ENCODE assay signal across 9 cellular contexts in genomic region chr10:125123363-125124113, GRCh38. TPM values are rescaled to one million over a fixed set of nuclear protein-coding genes. Genes with fewer than 3 reads are reported as not detected.
DNase-seq lines count a peak whose midpoint lies in the region; ATAC-seq lines count a peak whose summit lies in the region.
"Had no signal": no experiment of that assay in that cellular context is flagged by ENCODE, and none has a peak within 500 bp of the region (broad histone marks: within the 10 kb centered on the region; RNA-seq: fewer than 3 reads in every experiment).

No MANE protein-coding gene starts in this region.

- H3K27ac Mint-ChIP-seq in activated naive CD8-positive, alpha-beta T cell treated with anti-CD3 and anti-CD28 coated beads for 36 hours: no peak overlapping the region
- H3K27ac Mint-ChIP-seq: activated naive CD4-positive, alpha-beta T cell treated with anti-CD3 and anti-CD28 coated beads, Interleukin-2, amount 50 U/mL, for 24 hours had no signal

- no peak overlapping the region for H3K9ac ChIP-seq in Karpas-422 (ENCODE audit: low read length)

- no peaks in the 10 kb centered on the region for H4K20me1 ChIP-seq in Karpas-422 (ENCODE audit: insufficient read depth, low read depth, low read length)

- H3K36me3 ChIP-seq in Karpas-422 (ENCODE audit: insufficient read depth, low read length): no peaks in the 10 kb centered on the region

- H3K9me2 ChIP-seq in Karpas-422 (replicated peaks; ENCODE audit: insufficient read depth, low read length): no peaks in the 10 kb centered on the region

- no peaks in the 10 kb centered on the region for H3K36me3 Mint-ChIP-seq in activated naive CD8-positive, alpha-beta T cell treated with anti-CD3 and anti-CD28 coated beads for 36 hours
- H3K36me3 Mint-ChIP-seq: activated naive CD4-positive, alpha-beta T cell treated with anti-CD3 and anti-CD28 coated beads, Interleukin-2, amount 50 U/mL, for 24 hours had no signal

- no peaks in the 10 kb centered on the region for H3K79me2 ChIP-seq in Karpas-422 (ENCODE audit: low read length)

- no peak overlapping the region for H3K4me2 ChIP-seq in Karpas-422 (ENCODE audit: low read depth, low read length, poor library complexity, severe bottlenecking)

- ATAC-seq in Right ventricle myocardium inferior (peak; percentile 78), GM21786 (IDR thresholded peaks at IDR 0.05; ENCODE audit: unreplicated experiment) (no peak), HG03045 (IDR thresholded peaks at IDR 0.05; ENCODE audit: unreplicated experiment) (no peak)

- peaks cover 8% of the 10 kb centered on the region for H3K27me3 Mint-ChIP-seq in activated naive CD8-positive, alpha-beta T cell treated with anti-CD3 and anti-CD28 coated beads for 36 hours
- H3K27me3 Mint-ChIP-seq: activated naive CD4-positive, alpha-beta T cell treated with anti-CD3 and anti-CD28 coated beads, Interleukin-2, amount 50 U/mL, for 24 hours had no signal

- intact Hi-C loops in Right ventricle myocardium inferior (cut with DNase I): loop anchor here (5.0 kb wide), 1 partner anchor 41 kb away; no protein-coding TSS in a partner anchor

- H3K4me3 Mint-ChIP-seq in activated naive CD8-positive, alpha-beta T cell treated with anti-CD3 and anti-CD28 coated beads for 36 hours: no peak overlapping the region
- H3K4me3 Mint-ChIP-seq: activated naive CD4-positive, alpha-beta T cell treated with anti-CD3 and anti-CD28 coated beads, Interleukin-2, amount 50 U/mL, for 24 hours had no signal

- H3K4me3 ChIP-seq in Karpas-422 (ENCODE audit: low read length): no peak overlapping the region

- H2AFZ ChIP-seq in Karpas-422 (ENCODE audit: low read length): no peak overlapping the region

- no peaks in the 10 kb centered on the region for H3K4me1 Mint-ChIP-seq in activated naive CD8-positive, alpha-beta T cell treated with anti-CD3 and anti-CD28 coated beads for 36 hours
- H3K4me1 Mint-ChIP-seq: activated naive CD4-positive, alpha-beta T cell treated with anti-CD3 and anti-CD28 coated beads, Interleukin-2, amount 50 U/mL, for 24 hours had no signal

- H3K9me3 Mint-ChIP-seq in activated naive CD8-positive, alpha-beta T cell treated with anti-CD3 and anti-CD28 coated beads for 36 hours: no peaks in the 10 kb centered on the region
- H3K9me3 Mint-ChIP-seq: activated naive CD4-positive, alpha-beta T cell treated with anti-CD3 and anti-CD28 coated beads, Interleukin-2, amount 50 U/mL, for 24 hours had no signal

- no peaks in the 10 kb centered on the region for H3K4me1 ChIP-seq in Karpas-422 (ENCODE audit: low read length)

- H3K9me3 ChIP-seq in Karpas-422 (ENCODE audit: low read length): no peaks in the 10 kb centered on the region

- DNase-seq in DMS79 (lab: John Stamatoyannopoulos, UW): peak; percentile 65
- DNase-seq in SW 1271 (lab: John Stamatoyannopoulos, UW): peak; percentile 70 to 81
- DNase-seq in Right ventricle myocardium inferior (ENCODE audit: missing footprints): peak; percentile 93
- peak; percentile 47 for DNase-seq in putamen (ENCODE audit: low spot score)
- no peak for DNase-seq in activated naive CD8-positive, alpha-beta T cell treated with anti-CD3 and anti-CD28 coated beads for 36 hours
- DNase-seq in Karpas-422: no peak

- no peaks in the 10 kb centered on the region for H3K27me3 ChIP-seq in Karpas-422 (ENCODE audit: low read length)

- no peak overlapping the region for H3K27ac ChIP-seq in Karpas-422 (ENCODE audit: low read length)

RNA-seq across cellular contexts. Expression of gene CTBP2, which starts 36.8 kb away (rescaled TPM):
- 31.3 TPM for total RNA-seq in Right ventricle myocardium inferior
- under 1 TPM in 1 of 2 experiments, not detected in 1; 0.25 TPM for total RNA-seq in activated naive CD8-positive, alpha-beta T cell treated with anti-CD3 and anti-CD28 coated beads for 36 hours
- total RNA-seq in Karpas-422 (2014; rRNA removed; shearing (Covaris generic); ENCODE audit: low replicate concordance): 0.15 and 1.3 TPM in 2 replicates

Comparison
In these comparisons a context has a peak if more than half of its experiments do, and no peak if none do; other contexts are left out.
1. DNase-seq: peak in DMS79 (single experiment), SW 1271 (2 of 2), Right ventricle myocardium inferior (single experiment) and putamen (single experiment); none in activated naive CD8-positive, alpha-beta T cell treated with anti-CD3 and anti-CD28 coated beads for 36 hours (single experiment) and Karpas-422 (single experiment).
2. RNA of gene CTBP2, which starts 36.8 kb away (total RNA-seq): 31.3 TPM in Right ventricle myocardium inferior (single experiment); 0.25 TPM in activated naive CD8-positive, alpha-beta T cell treated with anti-CD3 and anti-CD28 coated beads for 36 hours and 0.15 to 1.3 TPM in Karpas-422; every median in the first group is over 10 times any median in the second.